Comparison of ENCODE assay signal across 1 cellular context in the genomic region with DNA sequence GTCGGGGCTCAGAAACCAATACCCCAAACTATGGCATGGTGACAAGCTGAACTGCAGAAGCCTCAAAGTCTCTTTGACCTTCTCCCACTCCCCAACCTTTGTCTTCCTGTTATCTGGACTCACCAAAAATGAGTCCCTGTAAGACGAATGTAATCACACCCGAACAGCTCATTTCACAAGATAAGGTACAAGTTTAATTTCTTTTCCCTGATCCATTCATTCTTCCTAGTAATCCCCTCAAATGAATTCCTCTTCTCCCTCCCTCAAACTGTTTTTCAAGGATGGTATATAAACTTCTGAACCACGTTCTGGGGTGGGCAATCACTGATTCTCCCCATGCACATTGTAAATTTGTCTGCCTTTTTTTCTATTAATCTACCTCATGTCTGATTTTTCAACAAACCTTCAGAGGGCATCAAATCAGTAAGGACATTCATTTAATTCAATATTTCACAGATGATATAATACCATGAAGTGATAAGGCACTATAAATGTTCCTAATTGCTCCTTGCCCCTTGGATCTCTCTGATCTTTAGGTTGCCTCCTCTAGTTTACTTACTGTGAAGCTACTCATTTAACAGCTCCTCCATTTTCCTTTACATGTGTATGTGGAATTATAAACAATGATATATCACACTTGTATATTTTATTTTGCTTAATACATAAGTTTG.
TF ChIP-seq lines count a peak whose summit lies in the region.

No MANE protein-coding gene starts in this region.

TF ChIP-seq in K562, 482 proteins besides CTCF, POLR2A, EP300 and RAD21 (continued from another document):
- TF ChIP-seq, protein P1, sequence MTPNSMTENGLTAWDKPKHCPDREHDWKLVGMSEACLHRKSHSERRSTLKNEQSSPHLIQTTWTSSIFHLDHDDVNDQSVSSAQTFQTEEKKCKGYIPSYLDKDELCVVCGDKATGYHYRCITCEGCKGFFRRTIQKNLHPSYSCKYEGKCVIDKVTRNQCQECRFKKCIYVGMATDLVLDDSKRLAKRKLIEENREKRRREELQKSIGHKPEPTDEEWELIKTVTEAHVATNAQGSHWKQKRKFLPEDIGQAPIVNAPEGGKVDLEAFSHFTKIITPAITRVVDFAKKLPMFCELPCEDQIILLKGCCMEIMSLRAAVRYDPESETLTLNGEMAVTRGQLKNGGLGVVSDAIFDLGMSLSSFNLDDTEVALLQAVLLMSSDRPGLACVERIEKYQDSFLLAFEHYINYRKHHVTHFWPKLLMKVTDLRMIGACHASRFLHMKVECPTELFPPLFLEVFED (CRISPR knock-in tag; conservative IDR thresholded peaks at IDR 0.05): 0 out of 2 replicates have a peak, but pooled peaks have one; percentile 59
- TF ChIP-seq KLF6 (CRISPR knock-in tag; IDR thresholded peaks at IDR 0.05; ENCODE audit: borderline replicate concordance): 0 out of 2 replicates have a peak, but pooled peaks have one; percentile 19
- TF ChIP-seq TAF1 (IDR thresholded peaks at IDR 0.05; ENCODE audit: control insufficient read depth, extremely low read depth, insufficient read depth, low read length, severe bottlenecking): no peak
- no peak for TF ChIP-seq HINFP (tag; conservative IDR thresholded peaks at IDR 0.05; ENCODE audit: low read depth)
- peak; percentile 20; the same call in 1 of the 2 replicates for TF ChIP-seq ZNF24 (IDR thresholded peaks at IDR 0.05)
- TF ChIP-seq HDGF (IDR thresholded peaks at IDR 0.05): 0 out of 2 replicates have a peak, but pooled peaks have one; percentile 59
- TF ChIP-seq RNF2 (IDR thresholded peaks at IDR 0.05): peak; percentile 24; the same call in 1 of the 2 replicates
- TF ChIP-seq POLR2AphosphoS2 (IDR thresholded peaks at IDR 0.05; ENCODE audit: low read length): peak; percentile 86; the same call in 1 of the 2 replicates
- TF ChIP-seq YY1 (IDR thresholded peaks at IDR 0.05; ENCODE audit: borderline replicate concordance in 1 of 3, control insufficient read depth in 1 of 3, extremely low read depth in 1 of 3, insufficient read depth in 3 of 3, insufficient read length in 1 of 3, insufficient replicate concordance in 2 of 3, low read depth in 1 of 3, low read length in 2 of 3): no peak
- TF ChIP-seq TAL1 (IDR thresholded peaks at IDR 0.05): peak; percentile 89
- TF ChIP-seq PML (IDR thresholded peaks at IDR 0.05; ENCODE audit: low read length): peak; percentile 66; the same call in 1 of the 2 replicates
- TF ChIP-seq YBX1 (IDR thresholded peaks at IDR 0.05): no peak
- TF ChIP-seq SIN3A (IDR thresholded peaks at IDR 0.05; ENCODE audit: borderline replicate concordance in 2 of 2, control insufficient read depth in 1 of 2, low read depth in 2 of 2, low read length in 2 of 2): peak in 1 of 2 experiments; percentile 42; a peak in 1 of 4 replicates
- no peak for TF ChIP-seq NR2C2 (CRISPR knock-in tag; IDR thresholded peaks at IDR 0.05)
- TF ChIP-seq NR2C2 (tag; IDR thresholded peaks at IDR 0.05): peak; percentile 63
- TF ChIP-seq, protein P2, sequence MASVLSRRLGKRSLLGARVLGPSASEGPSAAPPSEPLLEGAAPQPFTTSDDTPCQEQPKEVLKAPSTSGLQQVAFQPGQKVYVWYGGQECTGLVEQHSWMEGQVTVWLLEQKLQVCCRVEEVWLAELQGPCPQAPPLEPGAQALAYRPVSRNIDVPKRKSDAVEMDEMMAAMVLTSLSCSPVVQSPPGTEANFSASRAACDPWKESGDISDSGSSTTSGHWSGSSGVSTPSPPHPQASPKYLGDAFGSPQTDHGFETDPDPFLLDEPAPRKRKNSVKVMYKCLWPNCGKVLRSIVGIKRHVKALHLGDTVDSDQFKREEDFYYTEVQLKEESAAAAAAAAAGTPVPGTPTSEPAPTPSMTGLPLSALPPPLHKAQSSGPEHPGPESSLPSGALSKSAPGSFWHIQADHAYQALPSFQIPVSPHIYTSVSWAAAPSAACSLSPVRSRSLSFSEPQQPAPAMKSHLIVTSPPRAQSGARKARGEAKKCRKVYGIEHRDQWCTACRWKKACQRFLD (CRISPR knock-in tag; IDR thresholded peaks at IDR 0.05): 0 out of 2 replicates have a peak, but pooled peaks have one; percentile 53
- TF ChIP-seq, protein P3, sequence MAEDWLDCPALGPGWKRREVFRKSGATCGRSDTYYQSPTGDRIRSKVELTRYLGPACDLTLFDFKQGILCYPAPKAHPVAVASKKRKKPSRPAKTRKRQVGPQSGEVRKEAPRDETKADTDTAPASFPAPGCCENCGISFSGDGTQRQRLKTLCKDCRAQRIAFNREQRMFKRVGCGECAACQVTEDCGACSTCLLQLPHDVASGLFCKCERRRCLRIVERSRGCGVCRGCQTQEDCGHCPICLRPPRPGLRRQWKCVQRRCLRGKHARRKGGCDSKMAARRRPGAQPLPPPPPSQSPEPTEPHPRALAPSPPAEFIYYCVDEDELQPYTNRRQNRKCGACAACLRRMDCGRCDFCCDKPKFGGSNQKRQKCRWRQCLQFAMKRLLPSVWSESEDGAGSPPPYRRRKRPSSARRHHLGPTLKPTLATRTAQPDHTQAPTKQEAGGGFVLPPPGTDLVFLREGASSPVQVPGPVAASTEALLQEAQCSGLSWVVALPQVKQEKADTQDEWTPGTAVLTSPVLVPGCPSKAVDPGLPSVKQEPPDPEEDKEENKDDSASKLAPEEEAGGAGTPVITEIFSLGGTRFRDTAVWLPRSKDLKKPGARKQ (CRISPR knock-in tag; IDR thresholded peaks at IDR 0.05): 0 out of 2 replicates have a peak, but pooled peaks have one; percentile 29
- no peak for TF ChIP-seq ZNF778 (CRISPR knock-in tag; IDR thresholded peaks at IDR 0.05)
- no peak for TF ChIP-seq SIN3B (IDR thresholded peaks at IDR 0.05; ENCODE audit: low read depth)
